In the genomic region with DNA sequence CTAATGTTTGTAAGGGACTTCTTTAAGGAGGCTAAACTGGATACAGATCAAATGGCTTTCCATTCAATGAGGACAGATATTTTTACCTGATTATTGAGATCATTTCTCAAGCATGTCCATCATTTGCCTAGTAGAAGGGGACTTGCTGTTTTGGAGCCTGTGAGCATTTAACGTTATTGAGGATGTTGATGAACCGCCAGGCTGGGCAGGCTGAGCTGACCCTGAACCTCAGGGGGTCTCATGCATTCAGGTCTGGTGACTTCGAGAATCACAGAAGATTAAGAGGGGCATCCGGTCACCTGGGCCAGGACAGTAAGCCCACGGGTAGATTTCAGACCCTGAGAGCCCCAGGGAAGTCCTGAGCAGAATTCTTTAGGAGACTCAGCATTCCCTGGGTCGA, we compare ENCODE assay signal across 27 cellular contexts.
"Had no signal": no experiment of that assay in that cellular context is flagged by ENCODE, and none has a peak within 500 bp of the region (broad histone marks: within the 10 kb centered on the region; RNA-seq: fewer than 3 reads in every experiment).

No MANE protein-coding gene starts in this region.

- H3K4me3 Mint-ChIP-seq: activated CD8-positive, alpha-beta T cell treated with anti-CD3 and anti-CD28 coated beads for 36 hours; activated naive CD8-positive, alpha-beta T cell; activated T-cell treated with anti-CD3 and anti-CD28 coated beads, Interleukin-2, amount 50 U/mL, for 4 hours; activated T-helper 17 cell treated with anti-CD3 and anti-CD28 coated beads, Interleukin-2, amount 50 U/mL, for 72 hours; dendritic cell treated with granulocyte-macrophage colony-stimulating factor and Interleukin-4, amounts not matched to agents 40 ng/mL and 50 ng/mL, for 4 days; endodermal cell had no signal

- H3K27me3 ChIP-seq: body of pancreas, cardiac muscle cell, dorsolateral prefrontal cortex had no signal

- H3K9me3 ChIP-seq: body of pancreas had no signal

- DNase-seq: activated CD4-positive, alpha-beta T cell treated with anti-CD3 and anti-CD28 coated beads for 48 hours; activated CD4-positive, alpha-beta T cell treated with anti-CD3 and anti-CD28 coated beads, Interleukin-2, amount 50 U/mL, for 1 hour; activated CD4-positive, alpha-beta T cell treated with anti-CD3 and anti-CD28 coated beads, Interleukin-2, amount 50 U/mL, for 48 hours; activated CD8-positive, alpha-beta memory T cell treated with anti-CD3 and anti-CD28 coated beads for 24 hours; activated CD8-positive, alpha-beta T cell treated with anti-CD3 and anti-CD28 coated beads for 36 hours; activated effector memory CD4-positive, alpha-beta T cell treated with Interleukin-2 at 50 U/mL for 16 hours; activated gamma-delta T cell treated with Interleukin-2 at 50 U/mL for 16 hours; activated naive CD4-positive, alpha-beta T cell treated with anti-CD3 and anti-CD28 coated beads, Interleukin-2, amount 50 U/mL, for 16 hours; activated naive CD4-positive, alpha-beta T cell treated with Interleukin-2 at 50 U/mL for 16 hours; activated T-cell treated with anti-CD3 and anti-CD28 coated beads, Interleukin-2, amount 50 U/mL, for 4 hours; amniotic stem cell; aorta; body of pancreas; central memory CD4-positive, alpha-beta T cell; cerebellar nuclear complex; dorsolateral prefrontal cortex; effector memory CD4-positive, alpha-beta T cell; endodermal cell; foreskin fibroblast; head of caudate nucleus; T-helper 2 cell had no signal

- ATAC-seq: activated CD8-positive, alpha-beta T cell treated with anti-CD3 and anti-CD28 coated beads for 36 hours; activated T-cell treated with anti-CD3 and anti-CD28 coated beads, Interleukin-2, amount 50 U/mL, for 4 hours; activated T-helper 17 cell treated with anti-CD3 and anti-CD28 coated beads, Interleukin-2, amount 50 U/mL, for 72 hours; body of pancreas; esophagus mucosa had no signal

- H3K4me1 Mint-ChIP-seq: activated T-helper 17 cell treated with anti-CD3 and anti-CD28 coated beads, Interleukin-2, amount 50 U/mL, for 72 hours; endodermal cell had no signal

- H3K9me3 Mint-ChIP-seq: activated CD8-positive, alpha-beta T cell treated with anti-CD3 and anti-CD28 coated beads for 36 hours; activated T-cell treated with anti-CD3 and anti-CD28 coated beads, Interleukin-2, amount 50 U/mL, for 4 hours; activated T-helper 17 cell treated with anti-CD3 and anti-CD28 coated beads, Interleukin-2, amount 50 U/mL, for 72 hours; dendritic cell treated with granulocyte-macrophage colony-stimulating factor and Interleukin-4, amounts not matched to agents 40 ng/mL and 50 ng/mL, for 4 days; endodermal cell had no signal

- H3K27me3 Mint-ChIP-seq: dendritic cell treated with granulocyte-macrophage colony-stimulating factor and Interleukin-4, amounts not matched to agents 40 ng/mL and 50 ng/mL, for 4 days had no signal

- H3K36me3 Mint-ChIP-seq: activated naive CD8-positive, alpha-beta T cell had no signal

- H3K36me3 ChIP-seq: cardiac muscle cell had no signal

- H3K27ac Mint-ChIP-seq: activated CD8-positive, alpha-beta T cell treated with anti-CD3 and anti-CD28 coated beads for 36 hours; activated naive CD8-positive, alpha-beta T cell; activated T-helper 17 cell treated with anti-CD3 and anti-CD28 coated beads, Interleukin-2, amount 50 U/mL, for 72 hours; dendritic cell treated with granulocyte-macrophage colony-stimulating factor and Interleukin-4, amounts not matched to agents 40 ng/mL and 50 ng/mL, for 4 days; endodermal cell had no signal

- H3K4me1 ChIP-seq: body of pancreas had no signal

- H3K27ac ChIP-seq: body of pancreas, cardiac muscle cell, coronary artery, dorsolateral prefrontal cortex had no signal

- H3K4me3 ChIP-seq: body of pancreas, cardiac muscle cell, coronary artery, dorsolateral prefrontal cortex had no signal
